1 cellular context compared by ENCODE assay signal in the genomic region with DNA sequence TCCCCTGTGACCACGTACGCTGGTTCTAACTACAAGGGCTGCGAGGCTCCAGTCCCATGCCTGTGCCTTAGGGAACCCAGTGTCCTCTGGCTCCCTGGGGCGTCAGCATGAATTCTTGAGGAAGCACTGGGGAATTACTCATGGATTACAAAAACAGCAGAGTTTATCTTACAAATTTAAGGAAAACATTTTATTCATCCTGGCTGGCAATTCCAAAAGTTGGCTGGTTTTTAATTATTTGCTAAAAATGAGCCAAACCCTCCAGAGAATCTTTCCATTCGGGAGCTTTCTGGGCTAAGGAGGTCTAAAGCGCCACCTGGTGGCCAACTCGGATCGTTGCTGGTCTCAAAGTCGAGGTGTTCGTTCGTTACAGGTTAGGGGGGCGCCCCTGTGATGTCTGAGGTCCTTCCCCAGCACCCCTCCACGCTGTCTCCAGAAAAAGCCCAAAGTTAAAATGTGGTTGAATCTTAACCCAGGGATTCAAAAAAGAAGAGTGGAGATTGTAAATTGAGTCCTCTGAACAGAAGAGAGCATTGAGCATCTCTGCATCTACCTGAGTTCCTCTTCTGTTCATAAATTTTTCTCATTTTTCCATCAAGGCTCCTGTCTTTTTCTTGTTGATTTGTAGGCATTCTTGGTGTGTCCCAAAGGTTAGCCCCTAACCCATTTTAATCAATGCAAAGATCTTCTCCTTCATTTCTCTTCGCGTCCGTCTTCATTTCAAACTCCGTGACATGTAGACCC.
TF ChIP-seq lines count a peak whose summit lies in the region.

No MANE protein-coding gene starts in this region.

TF ChIP-seq in HCT116, 20 proteins besides CTCF, POLR2A, EP300 and RAD21 (continued from another document):
- no peak for TF ChIP-seq YY1 (IDR thresholded peaks at IDR 0.05; ENCODE audit: extremely low read depth, insufficient replicate concordance, low read depth, low read length)
